Comparison of ENCODE assay signal across 8 cellular contexts in the genomic region with DNA sequence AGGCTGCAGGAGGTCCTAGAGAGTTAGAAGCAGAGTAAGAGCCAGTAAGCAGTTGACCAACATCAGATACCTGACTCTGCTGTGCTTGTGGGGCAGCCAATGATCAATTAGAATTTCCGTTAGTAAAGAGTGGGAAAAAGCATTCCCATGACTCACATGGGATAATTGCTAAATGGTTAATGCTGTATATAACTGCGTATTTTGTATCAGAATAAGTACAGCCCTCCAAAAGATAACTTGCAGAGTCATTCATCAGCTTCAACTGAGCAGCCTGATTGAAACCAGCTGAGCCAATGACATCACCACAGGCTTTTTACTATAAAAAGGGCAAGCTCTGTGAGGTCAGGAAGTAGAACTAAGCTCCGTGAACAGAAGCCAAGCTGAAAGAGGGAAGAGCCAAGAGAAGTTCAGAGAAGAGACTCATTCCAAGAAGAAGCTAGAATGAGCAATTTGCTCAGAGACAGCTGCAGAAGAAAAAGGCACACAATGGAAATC.
DNase-seq lines count a peak whose midpoint lies in the region; ATAC-seq and TF ChIP-seq lines count a peak whose summit lies in the region.

No MANE protein-coding gene starts in this region.

- H3K4me1 Mint-ChIP-seq in CD4-positive, CD25-positive, alpha-beta regulatory T cell = peaks cover 40 to 63% (median 50%) of the 10 kb centered on the region in 4 donors
- peaks cover 84% of the 10 kb centered on the region for H3K4me1 Mint-ChIP-seq in central memory CD8-positive, alpha-beta T cell

- peak overlapping the region; percentile 13; the same call in 1 of the 2 replicates for H3K4me2 ChIP-seq in KMS-11

- no peak for TF ChIP-seq CTCF in KMS-11 (conservative IDR thresholded peaks at IDR 0.05; ENCODE audit: low read depth, low read length)

- no peak overlapping the region for H2AFZ ChIP-seq in KMS-11 (ENCODE audit: low read depth)

- H3K27me3 Mint-ChIP-seq in CD4-positive, CD25-positive, alpha-beta regulatory T cell = no peaks in the 10 kb centered on the region
- no peaks in the 10 kb centered on the region for H3K27me3 Mint-ChIP-seq in central memory CD8-positive, alpha-beta T cell

- no peak overlapping the region for H3K4me3 ChIP-seq in CD4-positive, CD25-positive, alpha-beta regulatory T cell (ENCODE audit: low read depth, low read length)
- H3K4me3 ChIP-seq in KMS-11 (IDR thresholded peaks at IDR 0.05; ENCODE audit: insufficient read depth, low read depth, low read length) = no peak overlapping the region

- peak overlapping the region in 2 of 3 donors; percentile 34 to 55 for H3K27ac Mint-ChIP-seq in CD4-positive, CD25-positive, alpha-beta regulatory T cell
- H3K27ac Mint-ChIP-seq in central memory CD8-positive, alpha-beta T cell (ENCODE audit: low read depth) = peak overlapping the region; percentile 52

- no peak overlapping the region for H3K9ac ChIP-seq in KMS-11

- peak in 1 of 3 donors; percentile 40 for DNase-seq in CD4-positive, CD25-positive, alpha-beta regulatory T cell
- DNase-seq in central memory CD8-positive, alpha-beta T cell (ENCODE audit: low spot score in 2 of 2) = no peak
- DNase-seq in non-pigmented ciliary epithelial cell (ENCODE audit: low read depth) = peak; percentile 92
- DNase-seq in 8988T = no peak
- no peak for DNase-seq in SK-N-DZ (ENCODE audit: low spot score)

- H4K20me1 ChIP-seq in KMS-11 (ENCODE audit: insufficient read depth) = no peaks in the 10 kb centered on the region; the same call in 1 of the 2 replicates

- peak overlapping the region in 2 of 4 donors; percentile 26 to 53 for H3K4me3 Mint-ChIP-seq in CD4-positive, CD25-positive, alpha-beta regulatory T cell
- no peak overlapping the region for H3K4me3 Mint-ChIP-seq in central memory CD8-positive, alpha-beta T cell

- H3K27ac ChIP-seq in CD4-positive, CD25-positive, alpha-beta regulatory T cell (ENCODE audit: insufficient read depth, low read length, poor library complexity, severe bottlenecking) = no peak overlapping the region
- H3K27ac ChIP-seq in KMS-11 = no peak overlapping the region

- peaks cover 0 to 2% (median 0%) of the 10 kb centered on the region in 7 donors for H3K9me3 Mint-ChIP-seq in CD4-positive, CD25-positive, alpha-beta regulatory T cell
- H3K9me3 Mint-ChIP-seq in central memory CD8-positive, alpha-beta T cell = no peaks in the 10 kb centered on the region

- no peaks in the 10 kb centered on the region for H3K36me3 ChIP-seq in CD4-positive, CD25-positive, alpha-beta regulatory T cell (ENCODE audit: control insufficient read depth, insufficient read depth, low read length)
- H3K36me3 ChIP-seq in KMS-11 (ENCODE audit: insufficient read depth) = no peaks in the 10 kb centered on the region

- H3K9me3 ChIP-seq in CD4-positive, CD25-positive, alpha-beta regulatory T cell (ENCODE audit: control insufficient read depth in 2 of 2, low read length in 2 of 2) = no peaks in the 10 kb centered on the region

- H3K79me2 ChIP-seq in KMS-11 (ENCODE audit: insufficient read depth, low read depth) = 0 out of 2 replicates have a peak, but pooled peaks cover 12% of the 10 kb centered on the region

- H3K36me3 Mint-ChIP-seq in CD4-positive, CD25-positive, alpha-beta regulatory T cell = peaks cover 7% of the 10 kb centered on the region
- H3K36me3 Mint-ChIP-seq in central memory CD8-positive, alpha-beta T cell (ENCODE audit: insufficient read depth) = peaks cover 3% of the 10 kb centered on the region

- no peaks in the 10 kb centered on the region for H3K27me3 ChIP-seq in CD4-positive, CD25-positive, alpha-beta regulatory T cell (ENCODE audit: control insufficient read depth, insufficient read depth, low read length)
- no peaks in the 10 kb centered on the region for H3K27me3 ChIP-seq in KMS-11 (ENCODE audit: insufficient read depth, low read depth)

- peak; percentile 34 to 37 for ATAC-seq in CD4-positive, CD25-positive, alpha-beta regulatory T cell (ENCODE audit: low read depth in 2 of 2)
- peak; percentile 78 for ATAC-seq in GM21423 (IDR thresholded peaks at IDR 0.05; ENCODE audit: unreplicated experiment)
- ATAC-seq in central memory CD8-positive, alpha-beta T cell (replicated peaks; ENCODE audit: extremely low read depth, poor library complexity, severe bottlenecking) = no peak
- no peak for ATAC-seq in esophagus mucosa

- H3K4me1 ChIP-seq in CD4-positive, CD25-positive, alpha-beta regulatory T cell (ENCODE audit: control insufficient read depth, insufficient read depth, low read length, poor library complexity, severe bottlenecking) = peaks cover 10% of the 10 kb centered on the region
- H3K4me1 ChIP-seq in KMS-11 (ENCODE audit: low read depth, poor library complexity, severe bottlenecking) = peaks cover 13% of the 10 kb centered on the region

Comparison
In these comparisons a context has a peak if more than half of its experiments do, and no peak if none do; other contexts are left out.
1. ATAC-seq: peak in CD4-positive, CD25-positive, alpha-beta regulatory T cell (2 of 2) and GM21423 (single experiment); none in central memory CD8-positive, alpha-beta T cell (single experiment) and esophagus mucosa (single experiment).